1 cellular context compared by ENCODE assay signal in the genomic region with DNA sequence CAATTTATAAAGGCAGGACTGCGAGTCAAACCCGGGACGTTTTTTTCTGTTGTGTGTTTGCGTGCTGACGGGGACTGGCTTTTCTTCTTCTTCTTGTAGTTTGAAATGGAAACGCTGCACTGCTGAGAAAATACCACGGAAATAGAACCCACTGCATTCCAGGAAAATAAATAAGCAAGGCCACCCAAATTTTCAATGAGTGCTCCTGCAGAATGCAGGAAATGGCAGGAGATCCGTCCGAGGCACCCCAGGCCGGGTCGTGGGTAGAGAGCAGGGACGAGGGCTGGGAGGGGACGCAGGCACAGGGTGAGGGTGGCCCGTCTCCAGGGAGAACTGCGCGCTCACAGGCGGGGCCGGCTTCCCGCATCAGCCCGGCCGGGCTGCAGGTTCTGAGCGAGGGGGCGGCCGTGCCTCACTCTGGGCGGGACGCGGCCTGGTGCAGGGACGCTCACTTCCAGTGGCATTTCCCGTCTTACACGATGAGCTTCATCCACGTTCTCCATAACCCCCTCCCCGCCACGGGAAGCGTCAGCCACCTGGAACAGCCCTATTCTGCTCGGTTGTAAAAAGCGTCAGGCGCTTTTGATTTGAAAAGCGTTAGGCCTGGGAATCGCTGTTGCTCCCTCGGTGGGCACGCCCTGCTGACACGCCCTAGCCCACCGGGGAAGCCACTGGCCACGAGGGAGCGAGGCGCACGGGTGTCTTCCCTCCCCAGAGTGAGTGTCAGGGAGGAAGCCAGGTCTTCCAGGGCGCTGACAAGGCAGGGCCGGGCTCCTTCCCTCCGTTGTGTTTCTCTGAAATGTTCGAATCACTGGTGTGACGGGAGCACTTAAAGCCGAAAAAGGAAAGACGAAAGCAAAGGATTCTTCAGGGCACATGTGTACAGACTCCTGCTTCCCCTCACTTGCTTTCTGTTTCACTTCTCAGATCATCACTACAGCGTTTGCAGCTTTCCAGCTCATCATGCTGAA.
TF ChIP-seq lines count a peak whose summit lies in the region.

No MANE protein-coding gene starts in this region.

TF ChIP-seq in HepG2, 621 proteins besides CTCF, POLR2A, EP300 and RAD21 (continued from another document):
- TF ChIP-seq, protein P1, sequence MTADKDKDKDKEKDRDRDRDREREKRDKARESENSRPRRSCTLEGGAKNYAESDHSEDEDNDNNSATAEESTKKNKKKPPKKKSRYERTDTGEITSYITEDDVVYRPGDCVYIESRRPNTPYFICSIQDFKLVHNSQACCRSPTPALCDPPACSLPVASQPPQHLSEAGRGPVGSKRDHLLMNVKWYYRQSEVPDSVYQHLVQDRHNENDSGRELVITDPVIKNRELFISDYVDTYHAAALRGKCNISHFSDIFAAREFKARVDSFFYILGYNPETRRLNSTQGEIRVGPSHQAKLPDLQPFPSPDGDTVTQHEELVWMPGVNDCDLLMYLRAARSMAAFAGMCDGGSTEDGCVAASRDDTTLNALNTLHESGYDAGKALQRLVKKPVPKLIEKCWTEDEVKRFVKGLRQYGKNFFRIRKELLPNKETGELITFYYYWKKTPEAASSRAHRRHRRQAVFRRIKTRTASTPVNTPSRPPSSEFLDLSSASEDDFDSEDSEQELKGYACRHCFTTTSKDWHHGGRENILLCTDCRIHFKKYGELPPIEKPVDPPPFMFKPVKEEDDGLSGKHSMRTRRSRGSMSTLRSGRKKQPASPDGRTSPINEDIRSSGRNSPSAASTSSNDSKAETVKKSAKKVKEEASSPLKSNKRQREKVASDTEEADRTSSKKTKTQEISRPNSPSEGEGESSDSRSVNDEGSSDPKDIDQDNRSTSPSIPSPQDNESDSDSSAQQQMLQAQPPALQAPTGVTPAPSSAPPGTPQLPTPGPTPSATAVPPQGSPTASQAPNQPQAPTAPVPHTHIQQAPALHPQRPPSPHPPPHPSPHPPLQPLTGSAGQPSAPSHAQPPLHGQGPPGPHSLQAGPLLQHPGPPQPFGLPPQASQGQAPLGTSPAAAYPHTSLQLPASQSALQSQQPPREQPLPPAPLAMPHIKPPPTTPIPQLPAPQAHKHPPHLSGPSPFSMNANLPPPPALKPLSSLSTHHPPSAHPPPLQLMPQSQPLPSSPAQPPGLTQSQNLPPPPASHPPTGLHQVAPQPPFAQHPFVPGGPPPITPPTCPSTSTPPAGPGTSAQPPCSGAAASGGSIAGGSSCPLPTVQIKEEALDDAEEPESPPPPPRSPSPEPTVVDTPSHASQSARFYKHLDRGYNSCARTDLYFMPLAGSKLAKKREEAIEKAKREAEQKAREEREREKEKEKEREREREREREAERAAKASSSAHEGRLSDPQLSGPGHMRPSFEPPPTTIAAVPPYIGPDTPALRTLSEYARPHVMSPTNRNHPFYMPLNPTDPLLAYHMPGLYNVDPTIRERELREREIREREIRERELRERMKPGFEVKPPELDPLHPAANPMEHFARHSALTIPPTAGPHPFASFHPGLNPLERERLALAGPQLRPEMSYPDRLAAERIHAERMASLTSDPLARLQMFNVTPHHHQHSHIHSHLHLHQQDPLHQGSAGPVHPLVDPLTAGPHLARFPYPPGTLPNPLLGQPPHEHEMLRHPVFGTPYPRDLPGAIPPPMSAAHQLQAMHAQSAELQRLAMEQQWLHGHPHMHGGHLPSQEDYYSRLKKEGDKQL (CRISPR knock-in tag; IDR thresholded peaks at IDR 0.05; ENCODE audit: low read depth) = no peak
- TF ChIP-seq ZNF713 (CRISPR knock-in tag; IDR thresholded peaks at IDR 0.05) = no peak
- TF ChIP-seq ARNT (IDR thresholded peaks at IDR 0.05) = no peak
- TF ChIP-seq ZNF883 (CRISPR knock-in tag; IDR thresholded peaks at IDR 0.05; ENCODE audit: not compliant biosample characterization) = no peak
- no peak for TF ChIP-seq FLYWCH1 (CRISPR knock-in tag; IDR thresholded peaks at IDR 0.05)
- TF ChIP-seq, protein P2, sequence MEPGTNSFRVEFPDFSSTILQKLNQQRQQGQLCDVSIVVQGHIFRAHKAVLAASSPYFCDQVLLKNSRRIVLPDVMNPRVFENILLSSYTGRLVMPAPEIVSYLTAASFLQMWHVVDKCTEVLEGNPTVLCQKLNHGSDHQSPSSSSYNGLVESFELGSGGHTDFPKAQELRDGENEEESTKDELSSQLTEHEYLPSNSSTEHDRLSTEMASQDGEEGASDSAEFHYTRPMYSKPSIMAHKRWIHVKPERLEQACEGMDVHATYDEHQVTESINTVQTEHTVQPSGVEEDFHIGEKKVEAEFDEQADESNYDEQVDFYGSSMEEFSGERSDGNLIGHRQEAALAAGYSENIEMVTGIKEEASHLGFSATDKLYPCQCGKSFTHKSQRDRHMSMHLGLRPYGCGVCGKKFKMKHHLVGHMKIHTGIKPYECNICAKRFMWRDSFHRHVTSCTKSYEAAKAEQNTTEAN (CRISPR knock-in tag; conservative IDR thresholded peaks at IDR 0.05) = no peak
- TF ChIP-seq, protein P3, sequence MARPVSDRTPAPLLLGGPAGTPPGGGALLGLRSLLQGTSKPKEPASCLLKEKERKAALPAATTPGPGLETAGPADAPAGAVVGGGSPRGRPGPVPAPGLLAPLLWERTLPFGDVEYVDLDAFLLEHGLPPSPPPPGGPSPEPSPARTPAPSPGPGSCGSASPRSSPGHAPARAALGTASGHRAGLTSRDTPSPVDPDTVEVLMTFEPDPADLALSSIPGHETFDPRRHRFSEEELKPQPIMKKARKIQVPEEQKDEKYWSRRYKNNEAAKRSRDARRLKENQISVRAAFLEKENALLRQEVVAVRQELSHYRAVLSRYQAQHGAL (CRISPR knock-in tag; IDR thresholded peaks at IDR 0.05; ENCODE audit: not compliant biosample characterization) = no peak
- TF ChIP-seq ZNF235 (CRISPR knock-in tag; IDR thresholded peaks at IDR 0.05; ENCODE audit: borderline replicate concordance) = no peak
- TF ChIP-seq, protein P4, sequence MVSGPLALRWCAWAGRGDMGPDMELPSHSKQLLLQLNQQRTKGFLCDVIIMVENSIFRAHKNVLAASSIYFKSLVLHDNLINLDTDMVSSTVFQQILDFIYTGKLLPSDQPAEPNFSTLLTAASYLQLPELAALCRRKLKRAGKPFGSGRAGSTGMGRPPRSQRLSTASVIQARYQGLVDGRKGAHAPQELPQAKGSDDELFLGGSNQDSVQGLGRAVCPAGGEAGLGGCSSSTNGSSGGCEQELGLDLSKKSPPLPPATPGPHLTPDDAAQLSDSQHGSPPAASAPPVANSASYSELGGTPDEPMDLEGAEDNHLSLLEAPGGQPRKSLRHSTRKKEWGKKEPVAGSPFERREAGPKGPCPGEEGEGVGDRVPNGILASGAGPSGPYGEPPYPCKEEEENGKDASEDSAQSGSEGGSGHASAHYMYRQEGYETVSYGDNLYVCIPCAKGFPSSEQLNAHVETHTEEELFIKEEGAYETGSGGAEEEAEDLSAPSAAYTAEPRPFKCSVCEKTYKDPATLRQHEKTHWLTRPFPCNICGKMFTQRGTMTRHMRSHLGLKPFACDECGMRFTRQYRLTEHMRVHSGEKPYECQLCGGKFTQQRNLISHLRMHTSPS (CRISPR knock-in tag; IDR thresholded peaks at IDR 0.05; ENCODE audit: low read depth) = peak; percentile 41; the same call in 1 of the 2 replicates
- TF ChIP-seq, protein P5, sequence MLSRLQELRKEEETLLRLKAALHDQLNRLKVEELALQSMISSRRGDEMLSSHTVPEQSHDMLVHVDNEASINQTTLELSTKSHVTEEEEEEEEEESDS (CRISPR knock-in tag; IDR thresholded peaks at IDR 0.05; ENCODE audit: borderline replicate concordance) = no peak
- no peak for TF ChIP-seq ZNF326 (CRISPR knock-in tag; IDR thresholded peaks at IDR 0.05; ENCODE audit: borderline replicate concordance)
- no peak for TF ChIP-seq HMG20A (CRISPR knock-in tag; IDR thresholded peaks at IDR 0.05; ENCODE audit: borderline replicate concordance)
- no peak for TF ChIP-seq PHF8 (CRISPR knock-in tag; IDR thresholded peaks at IDR 0.05)
- no peak for TF ChIP-seq BRD4 (CRISPR knock-in tag; IDR thresholded peaks at IDR 0.05)
- TF ChIP-seq GATAD2A (CRISPR knock-in tag; IDR thresholded peaks at IDR 0.05) = no peak
- TF ChIP-seq MAFF (IDR thresholded peaks at IDR 0.05; ENCODE audit: low read depth, low read length) = no peak
- 0 out of 2 replicates have a peak, but pooled peaks have one; percentile 42 for TF ChIP-seq MTA1 (CRISPR knock-in tag; IDR thresholded peaks at IDR 0.05; ENCODE audit: borderline replicate concordance)
- TF ChIP-seq, protein P6, sequence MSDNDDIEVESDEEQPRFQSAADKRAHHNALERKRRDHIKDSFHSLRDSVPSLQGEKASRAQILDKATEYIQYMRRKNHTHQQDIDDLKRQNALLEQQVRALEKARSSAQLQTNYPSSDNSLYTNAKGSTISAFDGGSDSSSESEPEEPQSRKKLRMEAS (IDR thresholded peaks at IDR 0.05) = no peak
- no peak for TF ChIP-seq ZMYM4 (CRISPR knock-in tag; IDR thresholded peaks at IDR 0.05)
- TF ChIP-seq ZNF83 (CRISPR knock-in tag; IDR thresholded peaks at IDR 0.05; ENCODE audit: borderline replicate concordance) = no peak
- TF ChIP-seq ZNF619 (CRISPR knock-in tag; IDR thresholded peaks at IDR 0.05) = 0 out of 2 replicates have a peak, but pooled peaks have one; percentile 34
- TF ChIP-seq ATAD3A (CRISPR knock-in tag; IDR thresholded peaks at IDR 0.05) = no peak
- no peak for TF ChIP-seq STAT5B (CRISPR knock-in tag; IDR thresholded peaks at IDR 0.05)
- no peak for TF ChIP-seq EEA1 (CRISPR knock-in tag; IDR thresholded peaks at IDR 0.05; ENCODE audit: borderline replicate concordance)
- TF ChIP-seq, protein P7, sequence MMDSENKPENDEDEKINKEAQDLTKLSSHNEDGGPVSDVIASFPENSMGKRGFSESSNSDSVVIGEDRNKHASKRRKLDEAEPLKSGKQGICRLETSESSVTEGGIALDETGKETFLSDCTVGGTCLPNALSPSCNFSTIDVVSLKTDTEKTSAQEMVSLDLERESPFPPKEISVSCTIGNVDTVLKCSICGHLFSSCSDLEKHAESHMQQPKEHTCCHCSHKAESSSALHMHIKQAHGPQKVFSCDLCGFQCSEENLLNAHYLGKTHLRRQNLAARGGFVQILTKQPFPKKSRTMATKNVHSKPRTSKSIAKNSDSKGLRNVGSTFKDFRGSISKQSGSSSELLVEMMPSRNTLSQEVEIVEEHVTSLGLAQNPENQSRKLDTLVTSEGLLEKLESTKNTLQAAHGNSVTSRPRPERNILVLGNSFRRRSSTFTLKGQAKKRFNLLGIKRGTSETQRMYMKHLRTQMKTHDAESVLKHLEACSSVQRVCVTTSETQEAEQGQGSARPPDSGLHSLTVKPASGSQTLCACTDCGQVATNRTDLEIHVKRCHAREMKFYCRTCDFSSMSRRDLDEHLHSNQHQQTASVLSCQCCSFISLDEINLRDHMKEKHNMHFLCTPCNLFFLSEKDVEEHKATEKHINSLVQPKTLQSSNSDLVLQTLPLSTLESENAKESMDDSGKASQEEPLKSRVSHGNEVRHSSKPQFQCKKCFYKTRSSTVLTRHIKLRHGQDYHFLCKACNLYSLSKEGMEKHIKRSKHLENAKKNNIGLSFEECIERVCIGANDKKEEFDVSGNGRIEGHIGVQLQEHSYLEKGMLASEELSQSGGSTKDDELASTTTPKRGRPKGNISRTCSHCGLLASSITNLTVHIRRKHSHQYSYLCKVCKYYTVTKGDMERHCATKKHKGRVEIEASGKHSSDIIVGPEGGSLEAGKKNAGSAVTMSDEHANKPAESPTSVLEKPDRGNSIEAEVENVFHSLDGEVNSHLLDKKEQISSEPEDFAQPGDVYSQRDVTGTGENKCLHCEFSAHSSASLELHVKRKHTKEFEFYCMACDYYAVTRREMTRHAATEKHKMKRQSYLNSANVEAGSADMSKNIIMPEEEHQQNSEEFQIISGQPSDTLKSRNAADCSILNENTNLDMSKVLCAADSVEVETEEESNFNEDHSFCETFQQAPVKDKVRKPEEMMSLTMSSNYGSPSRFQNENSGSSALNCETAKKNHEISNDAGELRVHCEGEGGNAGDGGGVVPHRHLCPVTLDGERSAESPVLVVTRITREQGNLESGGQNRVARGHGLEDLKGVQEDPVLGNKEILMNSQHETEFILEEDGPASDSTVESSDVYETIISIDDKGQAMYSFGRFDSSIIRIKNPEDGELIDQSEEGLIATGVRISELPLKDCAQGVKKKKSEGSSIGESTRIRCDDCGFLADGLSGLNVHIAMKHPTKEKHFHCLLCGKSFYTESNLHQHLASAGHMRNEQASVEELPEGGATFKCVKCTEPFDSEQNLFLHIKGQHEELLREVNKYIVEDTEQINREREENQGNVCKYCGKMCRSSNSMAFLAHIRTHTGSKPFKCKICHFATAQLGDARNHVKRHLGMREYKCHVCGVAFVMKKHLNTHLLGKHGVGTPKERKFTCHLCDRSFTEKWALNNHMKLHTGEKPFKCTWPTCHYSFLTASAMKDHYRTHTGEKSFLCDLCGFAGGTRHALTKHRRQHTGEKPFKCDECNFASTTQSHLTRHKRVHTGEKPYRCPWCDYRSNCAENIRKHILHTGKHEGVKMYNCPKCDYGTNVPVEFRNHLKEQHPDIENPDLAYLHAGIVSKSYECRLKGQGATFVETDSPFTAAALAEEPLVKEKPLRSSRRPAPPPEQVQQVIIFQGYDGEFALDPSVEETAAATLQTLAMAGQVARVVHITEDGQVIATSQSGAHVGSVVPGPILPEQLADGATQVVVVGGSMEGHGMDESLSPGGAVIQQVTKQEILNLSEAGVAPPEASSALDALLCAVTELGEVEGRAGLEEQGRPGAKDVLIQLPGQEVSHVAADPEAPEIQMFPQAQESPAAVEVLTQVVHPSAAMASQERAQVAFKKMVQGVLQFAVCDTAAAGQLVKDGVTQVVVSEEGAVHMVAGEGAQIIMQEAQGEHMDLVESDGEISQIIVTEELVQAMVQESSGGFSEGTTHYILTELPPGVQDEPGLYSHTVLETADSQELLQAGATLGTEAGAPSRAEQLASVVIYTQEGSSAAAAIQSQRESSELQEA (CRISPR knock-in tag; IDR thresholded peaks at IDR 0.05; ENCODE audit: not compliant biosample characterization) = no peak
- no peak for TF ChIP-seq ZNF775 (CRISPR knock-in tag; IDR thresholded peaks at IDR 0.05; ENCODE audit: borderline replicate concordance)
- TF ChIP-seq KAT7 (CRISPR knock-in tag; IDR thresholded peaks at IDR 0.05; ENCODE audit: borderline replicate concordance) = no peak
- peak; percentile 53; the same call in 1 of the 2 replicates for TF ChIP-seq ZNF225 (CRISPR knock-in tag; IDR thresholded peaks at IDR 0.05)
- no peak for TF ChIP-seq ETV5 (CRISPR knock-in tag; IDR thresholded peaks at IDR 0.05; ENCODE audit: borderline replicate concordance)
- no peak for TF ChIP-seq ZSCAN31 (CRISPR knock-in tag; IDR thresholded peaks at IDR 0.05; ENCODE audit: low read depth)
- no peak for TF ChIP-seq SAFB2 (CRISPR knock-in tag; IDR thresholded peaks at IDR 0.05; ENCODE audit: borderline replicate concordance, low read depth)
- TF ChIP-seq GZF1 (CRISPR knock-in tag; IDR thresholded peaks at IDR 0.05) = no peak
- TF ChIP-seq AKAP8 (CRISPR knock-in tag; IDR thresholded peaks at IDR 0.05) = no peak
- no peak for TF ChIP-seq ZNF12 (CRISPR knock-in tag; IDR thresholded peaks at IDR 0.05)
- TF ChIP-seq SOX6 (IDR thresholded peaks at IDR 0.05) = no peak
- no peak for TF ChIP-seq SOX6 (CRISPR knock-in tag; IDR thresholded peaks at IDR 0.05)
- no peak for TF ChIP-seq PHF21A (CRISPR knock-in tag; IDR thresholded peaks at IDR 0.05)
